ENCODE assay signal across 18 cellular contexts in the genomic region with DNA sequence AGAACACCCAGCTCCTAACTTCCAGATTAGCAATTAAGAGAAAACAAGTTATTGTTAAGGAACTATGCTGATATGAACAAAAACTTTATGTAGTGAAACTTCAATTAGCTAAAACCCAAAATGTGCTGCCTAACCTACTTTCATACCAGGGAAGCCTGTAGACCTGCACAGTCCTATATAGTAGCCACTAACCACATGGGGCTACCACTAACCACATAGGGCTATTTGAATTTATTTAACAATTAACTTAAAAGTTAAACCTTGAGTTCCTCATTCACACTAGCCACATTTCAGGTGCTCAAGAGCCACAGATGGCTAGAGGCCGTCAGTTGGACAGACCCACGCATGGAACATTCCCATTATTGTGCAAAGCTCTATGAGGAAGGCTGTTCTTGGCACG.
DNase-seq lines count a peak whose midpoint lies in the region; ATAC-seq, FAIRE-seq and TF ChIP-seq lines count a peak whose summit lies in the region.
"Had no signal": no experiment of that assay in that cellular context is flagged by ENCODE, and none has a peak within 500 bp of the region (broad histone marks: within the 10 kb centered on the region; RNA-seq: fewer than 3 reads in every experiment).

No MANE protein-coding gene starts in this region.

- H3K4me3 ChIP-seq in GM12865 (ENCODE audit: low read depth, low read length) = no peak overlapping the region
- H3K4me3 ChIP-seq in naive thymus-derived CD4-positive, alpha-beta T cell (ENCODE audit: low read length) = no peak overlapping the region
- H3K4me3 ChIP-seq: A549, ovary had no signal

- no peak overlapping the region for H3K27ac Mint-ChIP-seq in naive thymus-derived CD4-positive, alpha-beta T cell
- H3K27ac Mint-ChIP-seq: activated CD4-positive, alpha-beta T cell treated with anti-CD3 and anti-CD28 coated beads, Interleukin-2, amount 10 ng/mL, durations not matched to agents 7 days and 5 days; immature natural killer cell had no signal

- no peak for TF ChIP-seq CTCF in GM12865 (IDR thresholded peaks at IDR 0.05; ENCODE audit: insufficient read depth, low read depth, low read length, missing control alignments)

- FAIRE-seq in HTR-8/SVneo (lab: Jason Lieb, UNC) = no peak
- FAIRE-seq: A549 had no signal

- no peaks in the 10 kb centered on the region for H3K36me3 ChIP-seq in naive thymus-derived CD4-positive, alpha-beta T cell (ENCODE audit: control insufficient read depth in 2 of 3, insufficient read depth in 3 of 3, low read length in 3 of 3)
- H3K36me3 ChIP-seq: ovary had no signal

- CTCF ChIA-PET in naive thymus-derived CD4-positive, alpha-beta T cell (lab: Charles Lee) = no interaction called here

- ATAC-seq in GM19455 (IDR thresholded peaks at IDR 0.05; ENCODE audit: unreplicated experiment) (peak; percentile 65), HG02798 (IDR thresholded peaks at IDR 0.05; ENCODE audit: poor library complexity, unreplicated experiment) (peak; percentile 61), HG03520 (IDR thresholded peaks at IDR 0.05; ENCODE audit: unreplicated experiment) (peak; percentile 54), GM21576 (IDR thresholded peaks at IDR 0.05; ENCODE audit: unreplicated experiment) (no peak)
- ATAC-seq in naive thymus-derived CD4-positive, alpha-beta T cell = no peak
- ATAC-seq: A549, foreskin keratinocyte had no signal

- POLR2A ChIA-PET in naive thymus-derived CD4-positive, alpha-beta T cell (lab: Charles Lee) = no interaction called here

- no peaks in the 10 kb centered on the region for H3K4me1 ChIP-seq in naive thymus-derived CD4-positive, alpha-beta T cell (ENCODE audit: control insufficient read depth in 2 of 2, insufficient read depth in 2 of 2, low read length in 2 of 2)
- H3K4me1 ChIP-seq: A549, foreskin keratinocyte had no signal

- intact Hi-C loops in naive thymus-derived CD4-positive, alpha-beta T cell (cut with micrococcal nuclease) = no loop called here

- H3K27me3 ChIP-seq in naive thymus-derived CD4-positive, alpha-beta T cell (ENCODE audit: control insufficient read depth in 2 of 2, insufficient read depth in 2 of 2, low read length in 2 of 2) = no peaks in the 10 kb centered on the region
- H3K27me3 ChIP-seq: foreskin keratinocyte, ovary had no signal

- no peaks in the 10 kb centered on the region for H3K9me3 ChIP-seq in naive thymus-derived CD4-positive, alpha-beta T cell (ENCODE audit: control insufficient read depth in 2 of 3, low read length in 3 of 3)
- H3K9me3 ChIP-seq: ovary had no signal

- H3K27ac ChIP-seq in naive thymus-derived CD4-positive, alpha-beta T cell (ENCODE audit: low read depth, low read length) = no peak overlapping the region
- H3K27ac ChIP-seq: A549, foreskin keratinocyte, ovary had no signal

- H3K27me3 Mint-ChIP-seq in naive thymus-derived CD4-positive, alpha-beta T cell = no peaks in the 10 kb centered on the region
- H3K27me3 Mint-ChIP-seq: activated CD4-positive, alpha-beta T cell treated with anti-CD3 and anti-CD28 coated beads, Interleukin-2, amount 10 ng/mL, durations not matched to agents 7 days and 5 days; brain had no signal

- H3K9me3 Mint-ChIP-seq in naive thymus-derived CD4-positive, alpha-beta T cell = peaks cover 1 to 22% (median 7%) of the 10 kb centered on the region in 11 donors

- peaks cover 0 to 4% (median 3%) of the 10 kb centered on the region in 5 donors for H3K36me3 Mint-ChIP-seq in naive thymus-derived CD4-positive, alpha-beta T cell
- H3K36me3 Mint-ChIP-seq: immature natural killer cell had no signal

- no peaks in the 10 kb centered on the region for H3K4me1 Mint-ChIP-seq in naive thymus-derived CD4-positive, alpha-beta T cell
- H3K4me1 Mint-ChIP-seq: activated CD4-positive, alpha-beta T cell treated with anti-CD3 and anti-CD28 coated beads, Interleukin-2, amount 10 ng/mL, durations not matched to agents 7 days and 5 days; immature natural killer cell had no signal

- no peak overlapping the region for H3K4me3 Mint-ChIP-seq in naive thymus-derived CD4-positive, alpha-beta T cell
- H3K4me3 Mint-ChIP-seq: activated CD4-positive, alpha-beta T cell treated with anti-CD3 and anti-CD28 coated beads, Interleukin-2, amount 10 ng/mL, durations not matched to agents 7 days and 5 days; brain; immature natural killer cell had no signal

- DNase-seq in GM12865 (ENCODE audit: low read depth) (peak; percentile 54), HTR-8/SVneo (ENCODE audit: insufficient read length, low spot score) (no peak)
- DNase-seq in activated CD8-positive, alpha-beta memory T cell treated with anti-CD3 and anti-CD28 coated beads, Interleukin-2, amount 50 U/mL, for 48 hours = no peak
- no peak for DNase-seq in naive thymus-derived CD4-positive, alpha-beta T cell
- DNase-seq: activated CD4-positive, alpha-beta T cell treated with anti-CD3 and anti-CD28 coated beads, Interleukin-2, amount 10 ng/mL, durations not matched to agents 7 days and 5 days; activated effector memory CD4-positive, alpha-beta T cell treated with Interleukin-2 at 50 U/mL for 16 hours; COR-L47; foreskin keratinocyte; immature natural killer cell; ovary; stimulated activated CD4-positive, alpha-beta T cell treated with anti-CD3 and anti-CD28 coated beads, Interleukin-15, amount 100 ng/mL, for 24 hours; trophoblast cell had no signal

Comparison
In these comparisons a context has a peak if more than half of its experiments do, and no peak if none do; other contexts are left out.
1. ATAC-seq: peak in GM19455 (single experiment), HG02798 (single experiment) and HG03520 (single experiment); none in GM21576 (single experiment) and naive thymus-derived CD4-positive, alpha-beta T cell (single experiment).